ENCODE assay signal across 8 cellular contexts in the genomic region with DNA sequence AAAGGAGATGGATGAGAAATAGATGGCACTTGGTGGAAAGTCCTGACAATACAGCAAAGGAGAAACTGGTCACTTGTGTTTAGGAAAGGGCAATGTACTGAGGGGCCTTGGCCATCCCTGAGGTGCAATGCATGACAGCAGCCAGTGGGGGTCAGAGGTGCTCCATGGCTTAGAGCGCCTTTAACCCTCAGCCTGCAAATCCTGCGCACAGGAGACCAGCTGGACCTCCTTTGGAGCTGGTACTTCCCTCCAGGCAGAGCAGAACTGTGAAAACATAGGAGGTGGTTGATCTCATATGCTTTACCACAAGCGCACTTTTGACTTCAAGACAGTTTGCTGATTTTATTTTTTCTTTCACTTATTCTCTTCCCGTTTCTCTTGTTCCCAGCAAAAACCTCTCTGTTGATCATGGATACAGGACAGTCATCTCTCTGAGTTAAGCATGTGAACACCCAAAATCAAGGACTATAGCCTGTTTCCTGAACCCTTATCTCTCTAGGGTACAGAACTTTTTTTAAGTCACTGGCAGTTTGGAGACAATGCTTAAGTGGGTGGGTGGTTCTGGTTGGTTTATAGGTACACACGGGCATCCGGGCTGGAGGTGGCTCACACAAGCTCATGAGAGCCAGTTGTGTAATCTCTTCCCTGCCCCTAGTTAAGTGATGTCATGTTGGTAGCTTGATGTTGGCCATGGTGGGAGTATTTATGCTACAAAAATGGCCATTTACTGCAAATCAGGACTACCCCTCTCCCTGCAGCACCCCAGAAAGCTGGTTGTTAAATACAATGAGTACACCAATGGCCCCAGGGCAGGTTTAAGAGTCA. TPM values are rescaled to one million over a fixed set of nuclear protein-coding genes. Genes with fewer than 3 reads are reported as not detected.
A peak's percentile ranks its signal among the peaks of the same experiment; 100 is the strongest.
DNase-seq lines count a peak whose midpoint lies in the region; ATAC-seq and TF ChIP-seq lines count a peak whose summit lies in the region.

No MANE protein-coding gene starts in this region.

- no peak overlapping the region for H3K4me3 ChIP-seq in gastroesophageal sphincter
- no peak overlapping the region for H3K4me3 ChIP-seq in parathyroid adenoma (ENCODE audit: low read depth, low read length)
- no peak overlapping the region for H3K4me3 ChIP-seq in transverse colon

- in situ Hi-C loops in SK-MEL-5 (cut with HindIII; ENCODE audit: low pct_unique_long_range_greater_than_20kb, low sequenced_read_pairs): no loop called here
- in situ Hi-C loops in transverse colon (cut with MboI; ENCODE audit: low pct_ligation_motif_present in 1 of 4, low pct_unique_long_range_greater_than_20kb in 1 of 4, low sequenced_read_pairs in 3 of 4): loop anchor here (5.0 to 25.0 kb wide), 3 partner anchors 567 to 942 kb away; no protein-coding TSS in a partner anchor

- H2AFZ ChIP-seq in parathyroid adenoma: peak overlapping the region; percentile 54

- no peak overlapping the region for H3K9ac ChIP-seq in parathyroid adenoma

- WGBS in gastroesophageal sphincter (ENCODE audit: low coverage in 1 of 2), 2 donors: 17 to 69% methylated on average over 1 to 4 of the region's 6 CpGs
- 38% methylated on average over 6 of the region's 6 CpGs; no CpG with 5 or more reads in 1 of the 2 donors for WGBS in transverse colon (ENCODE audit: low coverage in 1 of 2), 2 donors

- H3K4me2 ChIP-seq in parathyroid adenoma (ENCODE audit: low read length): no peak overlapping the region

- no peaks in the 10 kb centered on the region for H3K27me3 ChIP-seq in gastroesophageal sphincter
- no peaks in the 10 kb centered on the region for H3K27me3 ChIP-seq in parathyroid adenoma (ENCODE audit: control insufficient read depth, insufficient read depth, low read length)
- no peaks in the 10 kb centered on the region for H3K27me3 ChIP-seq in transverse colon

- DNase-seq in ELR (ENCODE audit: low read depth) (peak; percentile 83), H4 (ENCODE audit: low spot score) (peak; percentile 87), LoVo (ENCODE audit: low spot score) (peak; percentile 85), SK-MEL-5 (ENCODE audit: low read depth, low spot score) (peak; percentile 92), transverse colon (peak; percentile 81)
- DNase-seq in activated naive CD4-positive, alpha-beta T cell (lab: John Stamatoyannopoulos, UW): peak; percentile 24 to 71 (median 43)

- H3K36me3 ChIP-seq in gastroesophageal sphincter (no peaks in the 10 kb centered on the region), parathyroid adenoma (ENCODE audit: control insufficient read depth, insufficient read depth, low read length) (no peaks in the 10 kb centered on the region), transverse colon (no peaks in the 10 kb centered on the region)

- H3K9me3 ChIP-seq in gastroesophageal sphincter: no peaks in the 10 kb centered on the region
- H3K9me3 ChIP-seq in parathyroid adenoma (ENCODE audit: control insufficient read depth, low read length): no peaks in the 10 kb centered on the region
- H3K9me3 ChIP-seq in transverse colon: no peaks in the 10 kb centered on the region

- intact Hi-C loops in transverse colon (cut with DNase I; ENCODE audit: low total_unique reads): loop anchor here (1.0 kb wide), 1 partner anchor 571 kb away; no protein-coding TSS in a partner anchor

- no peaks in the 10 kb centered on the region for H3K79me2 ChIP-seq in parathyroid adenoma

- TF ChIP-seq POLR2A in gastroesophageal sphincter (IDR thresholded peaks at IDR 0.05): no peak
- no peak for TF ChIP-seq POLR2A in transverse colon (IDR thresholded peaks at IDR 0.05)

- peak; percentile 94 for ATAC-seq in gastroesophageal sphincter

- H3K4me1 ChIP-seq in gastroesophageal sphincter (peaks cover 0 to 17% (median 0%) of the 10 kb centered on the region in 3 donors), parathyroid adenoma (peaks cover 6% of the 10 kb centered on the region), transverse colon (peaks cover 0 to 3% (median 0%) of the 10 kb centered on the region in 4 donors)

- H3K27ac ChIP-seq in gastroesophageal sphincter (peak overlapping the region in 1 of 4 donors; percentile 27), parathyroid adenoma (peak overlapping the region; percentile 17), transverse colon (no peak overlapping the region)

- no peak for TF ChIP-seq EP300 in gastroesophageal sphincter (IDR thresholded peaks at IDR 0.05)
- TF ChIP-seq EP300 in transverse colon (IDR thresholded peaks at IDR 0.05; ENCODE audit: low read depth): no peak

- TF ChIP-seq CTCF in gastroesophageal sphincter (IDR thresholded peaks at IDR 0.05) (peak; percentile 92 to 99 (median 96)), parathyroid adenoma (IDR thresholded peaks at IDR 0.05) (peak; percentile 100), transverse colon (IDR thresholded peaks at IDR 0.05) (peak; percentile 94 to 97 (median 95))

RNA-seq across cellular contexts. Expression of gene ANKRD55, which starts 37.6 kb away (rescaled TPM):
- 0.45 and 1.2 TPM in 2 replicates for total RNA-seq in H4 (2014; rRNA removed; shearing (Covaris generic))
- 0.08 TPM in 1 of 2 replicates, not detected in the other for total RNA-seq in SK-MEL-5 (2014; rRNA removed; shearing (Covaris generic))
- polyA plus RNA-seq in SK-MEL-5 (2015; cell fraction: cytosol; rRNA removed): 0.14 and 0.28 TPM in 2 replicates
- 0.27 and 1.8 TPM in 2 replicates for polyA plus RNA-seq in SK-MEL-5 (2015; cell fraction: nucleus; rRNA removed)
- total RNA-seq in gastroesophageal sphincter (under 1 TPM in 1 of 4 donors, not detected in 3; 0.27 TPM), transverse colon (under 1 TPM in 1 of 4 donors, not detected in 3; 0.95 TPM)
